In genomic region chr14:64549016-64549415, GRCh38 we compare ENCODE assay signal across 11 cellular contexts. TPM values are rescaled to one million over a fixed set of nuclear protein-coding genes. Genes with fewer than 3 reads are reported as not detected.
DNase-seq lines count a peak whose midpoint lies in the region; ATAC-seq, FAIRE-seq and TF ChIP-seq lines count a peak whose summit lies in the region.
"Had no signal": no experiment of that assay in that cellular context is flagged by ENCODE, and none has a peak within 500 bp of the region (broad histone marks: within the 10 kb centered on the region; RNA-seq: fewer than 3 reads in every experiment).

No MANE protein-coding gene starts in this region.

- intact Hi-C loops in Caco-2 (cut with micrococcal nuclease; ENCODE audit: unreplicated experiment) (no loop called here), IMR-90 (cut with micrococcal nuclease) (no loop called here), pancreas (cut with DNase I) (no loop called here)

- H3K27ac Mint-ChIP-seq in Caco-2 (ENCODE audit: unreplicated experiment), result peak overlapping the region; percentile 29
- H3K27ac Mint-ChIP-seq: endodermal cell had no signal

- no TSS peak for BruUV-seq in Caco-2 (replicated peaks; lab: Mats Ljungman, UMichigan)
- no TSS peak for BruUV-seq in IMR-90 (replicated peaks; lab: Mats Ljungman, UMichigan)

- H3K36me3 ChIP-seq in Caco-2 (ENCODE audit: control insufficient read depth, insufficient read depth, low read length) (no peaks in the 10 kb centered on the region), IMR-90 (ENCODE audit: control insufficient read depth, insufficient read depth, low read length) (no peaks in the 10 kb centered on the region; the same call in 1 of the 2 replicates), endocrine pancreas (ENCODE audit: control insufficient read depth, insufficient read depth, low read length) (no peaks in the 10 kb centered on the region), pancreas (no peaks in the 10 kb centered on the region), right atrium auricular region (no peaks in the 10 kb centered on the region)
- H3K36me3 ChIP-seq: tibial artery had no signal

- H4K91ac ChIP-seq in IMR-90 (ENCODE audit: insufficient read depth, low read depth, low read length), result no peak overlapping the region

- CTCF ChIA-PET in Caco-2 (lab: Charles Lee), result no interaction called here
- CTCF ChIA-PET in IMR-90 (lab: Yijun Ruan, JAX), result no interaction called here

- H2BK5ac ChIP-seq in IMR-90 (ENCODE audit: low read depth, low read length, poor library complexity, severe bottlenecking), result no peak overlapping the region

- no peaks in the 10 kb centered on the region for H4K20me1 ChIP-seq in IMR-90 (ENCODE audit: insufficient read depth, low read length)

- H3K9me1 ChIP-seq in IMR-90 (ENCODE audit: insufficient read depth, low read length), result no peaks in the 10 kb centered on the region

- no peak overlapping the region for H3K56ac ChIP-seq in IMR-90 (ENCODE audit: extremely low read depth, insufficient read depth, low read length)

- peaks cover 13% of the 10 kb centered on the region for H3K4me1 Mint-ChIP-seq in Caco-2 (ENCODE audit: low read depth, unreplicated experiment)

- peak overlapping the region; percentile 70 for H3K4me3 Mint-ChIP-seq in Caco-2 (ENCODE audit: unreplicated experiment)

- DNase-seq in Caco-2 (no peak), IMR-90 (peak; percentile 12), pancreas (no peak), right atrium auricular region (ENCODE audit: low spot score) (no peak)
- no peak for DNase-seq in stimulated activated CD4-positive, alpha-beta T cell treated with anti-CD3 and anti-CD28 coated beads, Interleukin-2, amount 100 ng/mL, for 24 hours
- DNase-seq: activated CD4-positive, alpha-beta T cell treated with anti-CD3 and anti-CD28 coated beads, Interleukin-2, amount 50 U/mL, for 4 hours; tibial artery had no signal

- TF ChIP-seq CTCF in Caco-2 (IDR thresholded peaks at IDR 0.05; ENCODE audit: insufficient read depth in 1 of 2, low read depth in 1 of 2, low read length in 1 of 2, severe bottlenecking in 1 of 2, unreplicated experiment in 1 of 2), result no peak
- no peak for TF ChIP-seq CTCF in IMR-90 (conservative IDR thresholded peaks at IDR 0.05; ENCODE audit: low read depth, low read length)
- TF ChIP-seq CTCF in pancreas (IDR thresholded peaks at IDR 0.05), result no peak
- no peak for TF ChIP-seq CTCF in right atrium auricular region (IDR thresholded peaks at IDR 0.05)

- dilution Hi-C loops in IMR-90 (cut with HindIII; ENCODE audit: low sequenced_read_pairs, unreplicated experiment), result no loop called here

- H3K9me3 ChIP-seq in Caco-2 (no peaks in the 10 kb centered on the region), IMR-90 (ENCODE audit: control insufficient read depth, insufficient read depth, low read length) (no peaks in the 10 kb centered on the region), endocrine pancreas (ENCODE audit: control insufficient read depth, low read length) (no peaks in the 10 kb centered on the region), pancreas (no peaks in the 10 kb centered on the region), right atrium auricular region (no peaks in the 10 kb centered on the region)
- H3K9me3 ChIP-seq: tibial artery had no signal

- in situ Hi-C loops in IMR-90 (cut with MboI; ENCODE audit: low sequenced_read_pairs), result loop anchor here (25.0 kb wide), 1 partner anchor 363 kb away; the partner anchor contains the start of gene CHURC1

- no peak overlapping the region for H3K27ac ChIP-seq in IMR-90 (ENCODE audit: insufficient read depth, low read length)
- peak overlapping the region in 3 of 4 donors; percentile 66 to 85 (median 68) for H3K27ac ChIP-seq in pancreas
- no peak overlapping the region for H3K27ac ChIP-seq in right atrium auricular region
- H3K27ac ChIP-seq: tibial artery had no signal

- H2AK5ac ChIP-seq in IMR-90 (ENCODE audit: low read depth, low read length), result no peak overlapping the region

- H3K14ac ChIP-seq in IMR-90 (replicated peaks; ENCODE audit: low read depth, low read length), result no peak overlapping the region; the same call in 1 of the 2 replicates

- TF ChIP-seq POLR2A in IMR-90 (IDR thresholded peaks at IDR 0.05; ENCODE audit: low read depth, low read length), result no peak

- no peak overlapping the region for H3K4ac ChIP-seq in IMR-90 (ENCODE audit: low read depth, low read length)

- H3K4me3 ChIP-seq in Caco-2 (ENCODE audit: low read depth, low read length) (no peak overlapping the region; the same call in 1 of the 2 replicates), IMR-90 (ENCODE audit: insufficient read depth, low read depth, low read length) (no peak overlapping the region), endocrine pancreas (ENCODE audit: control insufficient read depth, insufficient read depth, low read length) (peak overlapping the region; percentile 48), pancreas (no peak overlapping the region), right atrium auricular region (no peak overlapping the region)

- 0 out of 4 replicates have a peak overlapping the region, but pooled peaks of 1 of the 2 experiments have one; percentile 51 for H4K8ac ChIP-seq in IMR-90 (ENCODE audit: low read depth in 2 of 2, low read length in 2 of 2)

- H3K36me3 Mint-ChIP-seq in Caco-2 (ENCODE audit: insufficient read depth, unreplicated experiment), result no peaks in the 10 kb centered on the region

- no peak for ATAC-seq in IMR-90 (ENCODE audit: low read depth)
- ATAC-seq in pancreas, result no peak
- ATAC-seq in HG03095 (IDR thresholded peaks at IDR 0.05; ENCODE audit: unreplicated experiment), result no peak

- no peak overlapping the region; the same call in 2 of the 3 replicates for H2BK15ac ChIP-seq in IMR-90 (ENCODE audit: low read depth, low read length)

- no peak overlapping the region for H4K5ac ChIP-seq in IMR-90 (ENCODE audit: low read depth, low read length)

- H3K9ac ChIP-seq in IMR-90 (ENCODE audit: low read depth, low read length), result no peak overlapping the region
- no peak overlapping the region for H3K9ac ChIP-seq in endocrine pancreas (ENCODE audit: control insufficient read depth, insufficient read depth, low read length)

- H3K79me1 ChIP-seq in IMR-90 (ENCODE audit: low read depth in 1 of 2, low read length in 2 of 2), result no peaks in the 10 kb centered on the region

- TF ChIP-seq RAD21 in IMR-90 (IDR thresholded peaks at IDR 0.05; ENCODE audit: low read length), result no peak

- peaks cover 8% of the 10 kb centered on the region for H3K4me1 ChIP-seq in Caco-2
- H3K4me1 ChIP-seq in IMR-90 (ENCODE audit: control insufficient read depth, insufficient read depth, low read length), result no peaks in the 10 kb centered on the region
- H3K4me1 ChIP-seq in endocrine pancreas (ENCODE audit: control insufficient read depth, insufficient read depth, low read length), result no peaks in the 10 kb centered on the region
- H3K4me1 ChIP-seq in pancreas, result peaks cover 0 to 9% (median 4%) of the 10 kb centered on the region in 3 donors
- peaks cover 0 to 14% of the 10 kb centered on the region in 2 donors for H3K4me1 ChIP-seq in right atrium auricular region

- H3K27me3 Mint-ChIP-seq in Caco-2 (ENCODE audit: insufficient read depth, unreplicated experiment), result no peaks in the 10 kb centered on the region

- no peak overlapping the region for H3K18ac ChIP-seq in IMR-90 (ENCODE audit: low read depth, low read length)

- no peak for FAIRE-seq in pancreas (lab: Jason Lieb, UNC)
- FAIRE-seq: G401.6 had no signal

- POLR2A ChIA-PET in Caco-2 (lab: Charles Lee) (no interaction called here), IMR-90 (lab: Charles Lee; ENCODE audit: unreplicated experiment) (no interaction called here)

- no CpG with 5 or more reads among the region's 1 CpG for WGBS in IMR-90 (ENCODE audit: extremely low coverage in 2 of 2, insufficient read length in 1 of 2), 2 experiments
- 60 to 69% methylated on average over 1 of the region's 1 CpG for WGBS in pancreas, 2 donors

- no peak overlapping the region for H3K4me2 ChIP-seq in IMR-90 (ENCODE audit: low read depth, low read length)

- H2AK9ac ChIP-seq in IMR-90 (replicated peaks; ENCODE audit: low read depth, low read length, poor library complexity), result no peak overlapping the region

- H2BK20ac ChIP-seq in IMR-90 (ENCODE audit: low read depth, low read length), result no peak overlapping the region

- H2AFZ ChIP-seq in IMR-90 (replicated peaks; ENCODE audit: low read length, poor library complexity), result no peak overlapping the region

- H3K23ac ChIP-seq in IMR-90 (ENCODE audit: low read depth, low read length), result no peak overlapping the region; the same call in 1 of the 2 replicates

- H2BK120ac ChIP-seq in IMR-90 (ENCODE audit: low read depth, low read length), result no peak overlapping the region

- no peaks in the 10 kb centered on the region for H3K27me3 ChIP-seq in Caco-2 (replicated peaks; ENCODE audit: control insufficient read depth, insufficient read depth, low read length)
- H3K27me3 ChIP-seq in IMR-90 (ENCODE audit: control insufficient read depth, insufficient read depth, low read length), result peaks cover 3% of the 10 kb centered on the region; the same call in 1 of the 2 replicates
- H3K27me3 ChIP-seq in endocrine pancreas (ENCODE audit: control insufficient read depth, insufficient read depth, low read length), result no peaks in the 10 kb centered on the region
- no peaks in the 10 kb centered on the region for H3K27me3 ChIP-seq in pancreas
- H3K27me3 ChIP-seq in right atrium auricular region, result no peaks in the 10 kb centered on the region
- H3K27me3 ChIP-seq: tibial artery had no signal

- H3K9me3 Mint-ChIP-seq in Caco-2 (ENCODE audit: unreplicated experiment), result no peaks in the 10 kb centered on the region
- H3K9me3 Mint-ChIP-seq: endodermal cell had no signal

RNA-seq across cellular contexts. Expression of gene PPP1R36, which starts 0.7 kb away (rescaled TPM):
- total RNA-seq in Caco-2 (2022), result 2.3 and 2.9 TPM in 2 replicates
- total RNA-seq in IMR-90 (2012; rRNA removed), result 0.28 and 0.54 TPM in 2 replicates
- polyA plus RNA-seq in IMR-90 (2012; rRNA removed), result 0.15 and 0.19 TPM in 2 replicates
- 0.08 TPM in 1 of 2 replicates, not detected in the other for polyA plus RNA-seq in IMR-90 (2012; cell fraction: cytosol; rRNA removed)
- 0.65 TPM in 1 of 2 replicates, not detected in the other for polyA plus RNA-seq in IMR-90 (2012; cell fraction: nucleus; rRNA removed; ENCODE audit: low replicate concordance)
- 1 to 10 TPM; 2.0 to 6.8 (median 4.5) TPM for total RNA-seq in pancreas
- polyA plus RNA-seq in pancreas, result 1 to 10 TPM; 5.8 to 7.2 TPM
- total RNA-seq in right atrium auricular region, result under 1 TPM in 1 of 2 donors, not detected in 1; 0.31 TPM

RNA-seq across cellular contexts. Expression of gene HSPA2, which starts 8.5 kb away (rescaled TPM):
- 8.3 and 8.7 TPM in 2 replicates for total RNA-seq in Caco-2 (2022)
- 18.9 and 19.7 TPM in 2 replicates for total RNA-seq in IMR-90 (2012; rRNA removed)
- polyA plus RNA-seq in IMR-90 (2012; rRNA removed), result 18.4 and 20.0 TPM in 2 replicates
- 7.7 and 22.7 TPM in 2 replicates for polyA plus RNA-seq in IMR-90 (2012; cell fraction: cytosol; rRNA removed)
- 11.5 and 11.7 TPM in 2 replicates for polyA plus RNA-seq in IMR-90 (2012; cell fraction: nucleus; rRNA removed; ENCODE audit: low replicate concordance)
- total RNA-seq in pancreas, result 1 to 10 TPM; 4.3 to 7.2 (median 5.6) TPM
- polyA plus RNA-seq in pancreas, result 1 to 10 TPM; 3.3 to 5.3 TPM
- 100 to 1,000 TPM in 1 of 2 donors, 10 to 100 TPM in 1; 64.9 to 151 TPM for total RNA-seq in right atrium auricular region

RNA-seq across cellular contexts. Expression of gene ZBTB1, which starts 44.4 kb away (rescaled TPM):
- 34.3 TPM in 2 replicates for total RNA-seq in Caco-2 (2022)
- 37.3 and 63.0 TPM in 2 replicates for total RNA-seq in IMR-90 (2012; rRNA removed)
- polyA plus RNA-seq in IMR-90 (2012; rRNA removed), result 13.6 and 19.0 TPM in 2 replicates
- polyA plus RNA-seq in IMR-90 (2012; cell fraction: cytosol; rRNA removed), result 2.8 and 3.1 TPM in 2 replicates
- 4.5 and 27.9 TPM in 2 replicates for polyA plus RNA-seq in IMR-90 (2012; cell fraction: nucleus; rRNA removed; ENCODE audit: low replicate concordance)
- 10 to 100 TPM; 10.0 to 24.3 (median 12.7) TPM for total RNA-seq in pancreas
- polyA plus RNA-seq in pancreas, result 10 to 100 TPM in 1 of 2 donors, 1 to 10 TPM in 1; 8.7 to 11.5 TPM
- total RNA-seq in right atrium auricular region, result 10 to 100 TPM; 18.5 to 21.2 TPM

RNA-seq across cellular contexts. Expression of gene ZBTB25, which starts 45.4 kb away (rescaled TPM):
- total RNA-seq in Caco-2 (2022) (8.8 and 10.0 TPM in 2 replicates), IMR-90 (2012; rRNA removed) (4.2 and 6.6 TPM in 2 replicates), pancreas (1 to 10 TPM; 4.4 to 8.1 (median 5.9) TPM), right atrium auricular region (1 to 10 TPM; 5.0 to 9.2 TPM)
- polyA plus RNA-seq in IMR-90 (2012; rRNA removed) (4.2 and 4.4 TPM in 2 replicates), pancreas (1 to 10 TPM; 2.9 to 4.3 TPM)
- 0.94 and 1.2 TPM in 2 replicates for polyA plus RNA-seq in IMR-90 (2012; cell fraction: cytosol; rRNA removed)
- polyA plus RNA-seq in IMR-90 (2012; cell fraction: nucleus; rRNA removed; ENCODE audit: low replicate concordance), result 5.3 and 16.5 TPM in 2 replicates

Comparison
In these comparisons a context has a peak if more than half of its experiments do, and no peak if none do; other contexts are left out.
1. H3K27ac ChIP-seq: peak in pancreas (3 of 4); none in IMR-90 (single experiment) and right atrium auricular region (0 of 2).